ENCODE assay signal across 11 cellular contexts in genomic region chr10:21368022-21368582, GRCh38.
DNase-seq lines count a peak whose midpoint lies in the region; ATAC-seq and TF ChIP-seq lines count a peak whose summit lies in the region.
"Had no signal": no experiment of that assay in that cellular context is flagged by ENCODE, and none has a peak within 500 bp of the region (broad histone marks: within the 10 kb centered on the region; RNA-seq: fewer than 3 reads in every experiment).

No MANE protein-coding gene starts in this region.

- peaks cover 53% of the 10 kb centered on the region for H3K4me1 ChIP-seq in foreskin keratinocyte

- ATAC-seq in GM18517 (IDR thresholded peaks at IDR 0.05; ENCODE audit: unreplicated experiment) (peak; percentile 74), GM21717 (IDR thresholded peaks at IDR 0.05; ENCODE audit: unreplicated experiment) (peak; percentile 49), foreskin keratinocyte (no peak)

- no peaks in the 10 kb centered on the region for H3K27me3 ChIP-seq in foreskin keratinocyte

- peak overlapping the region; percentile 48 for H3K27ac ChIP-seq in foreskin keratinocyte
- H3K27ac ChIP-seq: C4-2B, KMS-11 had no signal

- no peak for TF ChIP-seq CTCF in foreskin keratinocyte (conservative IDR thresholded peaks at IDR 0.05)

- DNase-seq in Kasumi-1 (lab: John Stamatoyannopoulos, UW) = peak; percentile 92 to 95
- no peak for DNase-seq in foreskin keratinocyte
- DNase-seq in central memory CD4-positive, alpha-beta T cell = no peak
- DNase-seq in DMS79 treated with DMSO at 0.1 percent for 48 hours (lab: John Stamatoyannopoulos, UW) = no peak
- DNase-seq in effector CD8-positive, alpha-beta T cell (lab: John Stamatoyannopoulos, UW) = no peak
- DNase-seq in COR-L47 (lab: John Stamatoyannopoulos, UW) = no peak
- DNase-seq: NCI-H774 had no signal

Comparison
In these comparisons a context has a peak if more than half of its experiments do, and no peak if none do; other contexts are left out.
1. DNase-seq: peak in Kasumi-1 (2 of 2); none in foreskin keratinocyte (0 of 2), central memory CD4-positive, alpha-beta T cell (single experiment), DMS79 treated with DMSO at 0.1 percent for 48 hours (single experiment), effector CD8-positive, alpha-beta T cell (single experiment) and COR-L47 (single experiment).